Comparison of ENCODE assay signal across 1 cellular context in the genomic region with DNA sequence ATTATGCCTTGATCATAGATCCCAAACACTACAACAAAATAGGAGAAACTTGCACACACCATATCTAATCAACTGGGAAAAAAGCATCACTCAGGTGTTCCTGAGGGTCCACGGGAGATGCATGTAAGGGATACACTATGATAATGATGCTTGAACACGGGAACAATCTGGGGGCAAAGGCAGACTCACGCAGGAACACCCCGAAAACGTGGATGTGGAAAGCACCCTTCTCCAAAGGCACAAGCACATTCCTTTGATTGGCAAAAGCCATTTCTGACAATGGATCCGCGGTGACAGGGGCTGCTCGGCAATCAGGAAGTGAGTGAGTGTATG.
TF ChIP-seq lines count a peak whose summit lies in the region.

No MANE protein-coding gene starts in this region.

TF ChIP-seq in IMR-90, 13 proteins besides CTCF, POLR2A, EP300 and RAD21 (continued from another document):
- TF ChIP-seq MAFK (IDR thresholded peaks at IDR 0.05; ENCODE audit: low read depth, low read length), result no peak
- TF ChIP-seq, protein P1, sequence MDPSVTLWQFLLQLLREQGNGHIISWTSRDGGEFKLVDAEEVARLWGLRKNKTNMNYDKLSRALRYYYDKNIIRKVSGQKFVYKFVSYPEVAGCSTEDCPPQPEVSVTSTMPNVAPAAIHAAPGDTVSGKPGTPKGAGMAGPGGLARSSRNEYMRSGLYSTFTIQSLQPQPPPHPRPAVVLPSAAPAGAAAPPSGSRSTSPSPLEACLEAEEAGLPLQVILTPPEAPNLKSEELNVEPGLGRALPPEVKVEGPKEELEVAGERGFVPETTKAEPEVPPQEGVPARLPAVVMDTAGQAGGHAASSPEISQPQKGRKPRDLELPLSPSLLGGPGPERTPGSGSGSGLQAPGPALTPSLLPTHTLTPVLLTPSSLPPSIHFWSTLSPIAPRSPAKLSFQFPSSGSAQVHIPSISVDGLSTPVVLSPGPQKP (IDR thresholded peaks at IDR 0.05; ENCODE audit: borderline replicate concordance, low read depth, low read length), result no peak
